ENCODE assay signal across 1 cellular context in genomic region chr17:42798383-42799380, GRCh38.
A peak's percentile ranks its signal among the peaks of the same experiment; 100 is the strongest.
TF ChIP-seq lines count a peak whose summit lies in the region.

TSS of gene CNTD1 (plus strand) at chr17:42798861. CDS start at chr17:42799068, 207 bp downstream.
TSS of gene COA3 (minus strand) at chr17:42798704. CDS start at chr17:42798681, 23 bp downstream.

TF ChIP-seq in HepG2, 621 proteins besides CTCF, POLR2A, EP300 and RAD21 (continued from another document and continues in another):
- TF ChIP-seq MXD4 (CRISPR knock-in tag; IDR thresholded peaks at IDR 0.05) (peak; percentile 83), JUN (CRISPR knock-in tag; IDR thresholded peaks at IDR 0.05) (peak; percentile 76; the same call in 1 of the 2 replicates), MYPOP (CRISPR knock-in tag; IDR thresholded peaks at IDR 0.05) (peak; percentile 91), GLMP (CRISPR knock-in tag; IDR thresholded peaks at IDR 0.05; ENCODE audit: borderline replicate concordance) (no peak), ATM (IDR thresholded peaks at IDR 0.05; ENCODE audit: borderline replicate concordance) (no peak), KDM3A (CRISPR knock-in tag; IDR thresholded peaks at IDR 0.05; ENCODE audit: low read depth) (peak; percentile 78; the same call in 1 of the 2 replicates), MXI1 (IDR thresholded peaks at IDR 0.05; ENCODE audit: borderline replicate concordance, low read depth, low read length) (peak; percentile 85; the same call in 2 of the 3 replicates), PCBP2 (optimal IDR thresholded peaks at IDR 0.05; ENCODE audit: low read depth, low read length, poor library complexity, severe bottlenecking) (no peak), ZNF737 (CRISPR knock-in tag; IDR thresholded peaks at IDR 0.05; ENCODE audit: borderline replicate concordance) (peak; percentile 98), HMGXB4 (CRISPR knock-in tag; IDR thresholded peaks at IDR 0.05; ENCODE audit: borderline replicate concordance in 1 of 2, low read depth in 1 of 2) (peak; percentile 93 to 94), ZBTB46 (CRISPR knock-in tag; IDR thresholded peaks at IDR 0.05; ENCODE audit: borderline replicate concordance) (no peak), NCOA1 (CRISPR knock-in tag; IDR thresholded peaks at IDR 0.05) (peak; percentile 97), JDP2 (CRISPR knock-in tag; IDR thresholded peaks at IDR 0.05; ENCODE audit: borderline replicate concordance) (no peak), ZBTB40 (IDR thresholded peaks at IDR 0.05) (no peak), ZBTB40 (CRISPR knock-in tag; IDR thresholded peaks at IDR 0.05) (peak; percentile 95), POGZ (CRISPR knock-in tag; IDR thresholded peaks at IDR 0.05) (peak; percentile 84), ETV6 (CRISPR knock-in tag; conservative IDR thresholded peaks at IDR 0.05) (0 out of 2 replicates have a peak, but pooled peaks have one; percentile 44), TEF (CRISPR knock-in tag; IDR thresholded peaks at IDR 0.05) (peak; percentile 64; the same call in 1 of the 2 replicates), IKZF1 (IDR thresholded peaks at IDR 0.05) (no peak), ZSCAN30 (CRISPR knock-in tag; IDR thresholded peaks at IDR 0.05) (no peak), NFE2 (CRISPR knock-in tag; IDR thresholded peaks at IDR 0.05) (no peak), THAP7 (CRISPR knock-in tag; IDR thresholded peaks at IDR 0.05) (peak; percentile 96), PPARG (CRISPR knock-in tag; conservative IDR thresholded peaks at IDR 0.05) (peak; percentile 22; the same call in 1 of the 2 replicates), ATF6 (CRISPR knock-in tag; conservative IDR thresholded peaks at IDR 0.05) (peak; percentile 81; the same call in 1 of the 2 replicates), ONECUT2 (CRISPR knock-in tag; IDR thresholded peaks at IDR 0.05) (peak; percentile 77; the same call in 1 of the 2 replicates), ZFP62 (CRISPR knock-in tag; IDR thresholded peaks at IDR 0.05) (no peak), ZNF639 (CRISPR knock-in tag; conservative IDR thresholded peaks at IDR 0.05) (no peak; the same call in 1 of the 2 replicates), IRF2 (CRISPR knock-in tag; IDR thresholded peaks at IDR 0.05) (peak; percentile 99), ZBTB25 (CRISPR knock-in tag; IDR thresholded peaks at IDR 0.05) (peak; percentile 87), ZBTB44 (CRISPR knock-in tag; IDR thresholded peaks at IDR 0.05) (0 out of 2 replicates have a peak, but pooled peaks have one; percentile 28), STAT5B (CRISPR knock-in tag; IDR thresholded peaks at IDR 0.05) (peak; percentile 58; the same call in 1 of the 2 replicates), ZNF562 (CRISPR knock-in tag; IDR thresholded peaks at IDR 0.05; ENCODE audit: borderline replicate concordance) (peak; percentile 61; the same call in 1 of the 2 replicates), HDAC6 (IDR thresholded peaks at IDR 0.05; ENCODE audit: low read depth, low read length) (no peak)
